3 cellular contexts compared by ENCODE assay signal in genomic region chr6:39221115-39221514, GRCh38.
TF ChIP-seq lines count a peak whose summit lies in the region.

No MANE protein-coding gene starts in this region.

TF ChIP-seq in GM23338, 12 proteins besides CTCF, POLR2A, EP300 and RAD21 (continues in another document):
- TF ChIP-seq ZNF114 (CRISPR knock-in tag; IDR thresholded peaks at IDR 0.05) (no peak), REST (IDR thresholded peaks at IDR 0.05; ENCODE audit: unreplicated experiment) (no peak), ZNF331 (CRISPR knock-in tag; IDR thresholded peaks at IDR 0.05; ENCODE audit: low read depth) (no peak), CREB1 (CRISPR knock-in tag; IDR thresholded peaks at IDR 0.05; ENCODE audit: low read depth) (no peak), EZH2phosphoT487 (IDR thresholded peaks at IDR 0.05; ENCODE audit: unreplicated experiment) (no peak)

TF ChIP-seq in K562, 482 proteins besides CTCF, POLR2A, EP300 and RAD21:
- TF ChIP-seq PKNOX1 (IDR thresholded peaks at IDR 0.05), result peak; percentile 46; the same call in 1 of the 2 replicates
- TF ChIP-seq PHF20 (IDR thresholded peaks at IDR 0.05; ENCODE audit: partially characterized antibody), result no peak
- 0 out of 2 replicates have a peak, but pooled peaks have one; percentile 37 for TF ChIP-seq ZBTB9 (CRISPR knock-in tag; IDR thresholded peaks at IDR 0.05)

TF ChIP-seq in HEK293T, 16 proteins besides CTCF, POLR2A, EP300 and RAD21:
- TF ChIP-seq CTBP1 (IDR thresholded peaks at IDR 0.05; ENCODE audit: borderline replicate concordance) (no peak), PKNOX1 (IDR thresholded peaks at IDR 0.05) (no peak), NFRKB (IDR thresholded peaks at IDR 0.05) (no peak), SUZ12 (IDR thresholded peaks at IDR 0.05) (no peak), ZNF384 (IDR thresholded peaks at IDR 0.05) (no peak), FOXA1 (IDR thresholded peaks at IDR 0.05) (no peak)
